ENCODE assay signal across 23 cellular contexts in genomic region chr22:32044913-32045312, GRCh38. TPM values are rescaled to one million over a fixed set of nuclear protein-coding genes. Genes with fewer than 3 reads are reported as not detected.
DNase-seq lines count a peak whose midpoint lies in the region; ATAC-seq, FAIRE-seq and TF ChIP-seq lines count a peak whose summit lies in the region.
"Had no signal": no experiment of that assay in that cellular context is flagged by ENCODE, and none has a peak within 500 bp of the region (broad histone marks: within the 10 kb centered on the region; RNA-seq: fewer than 3 reads in every experiment).

No MANE protein-coding gene starts in this region.

- no peak for FAIRE-seq in small intestine (lab: Jason Lieb, UNC)
- FAIRE-seq: A549, astrocyte, GM12878 had no signal

- intact Hi-C loops in right lobe of liver (cut with DNase I) = no loop called here

- ATAC-seq in HG02970 (IDR thresholded peaks at IDR 0.05; ENCODE audit: low FRiP score, unreplicated experiment) (no peak), right lobe of liver (no peak)
- ATAC-seq: A549, GM12878 had no signal

- H3K36me3 ChIP-seq in small intestine (ENCODE audit: control insufficient read depth in 2 of 2, insufficient read depth in 2 of 2, low read length in 2 of 2) = peaks cover 0 to 10% of the 10 kb centered on the region in 2 donors
- H3K36me3 ChIP-seq in right lobe of liver = no peaks in the 10 kb centered on the region
- H3K36me3 ChIP-seq: HAP-1, spleen had no signal

- H3K4me1 ChIP-seq in small intestine (ENCODE audit: control insufficient read depth in 2 of 2, insufficient read depth in 1 of 2, low read depth in 1 of 2, low read length in 1 of 2) = no peaks in the 10 kb centered on the region
- no peaks in the 10 kb centered on the region for H3K4me1 ChIP-seq in right lobe of liver
- H3K4me1 ChIP-seq: A549, HAP-1, spleen had no signal

- 12 to 30% (median 23%) methylated on average over 3 of the region's 3 CpGs for WGBS in small intestine, 3 donors
- WGBS in right lobe of liver (ENCODE audit: insufficient coverage, low coverage, low lambda C conversion rate, missing lambda C conversion rate) = 45% methylated on average over 3 of the region's 3 CpGs

- no peak overlapping the region for H3K4me3 ChIP-seq in fibroblast of mammary gland (ENCODE audit: control insufficient read depth, low read depth, low read length)
- peak overlapping the region in 1 of 2 donors; percentile 75 for H3K4me3 ChIP-seq in small intestine (ENCODE audit: low read depth in 1 of 2, low read length in 2 of 2)
- H3K4me3 ChIP-seq in right lobe of liver = no peak overlapping the region
- H3K4me3 ChIP-seq: A549, GM12878, HAP-1, spleen had no signal

- H3K27ac ChIP-seq in small intestine (ENCODE audit: low read depth in 1 of 2, low read length in 1 of 2) (peak overlapping the region; percentile 82 to 94), right lobe of liver (no peak overlapping the region)
- H3K27ac ChIP-seq: A549, spleen had no signal

- TF ChIP-seq POLR2A in right lobe of liver (IDR thresholded peaks at IDR 0.05) = no peak

- TF ChIP-seq CTCF in fibroblast of mammary gland (conservative IDR thresholded peaks at IDR 0.05; ENCODE audit: control insufficient read depth, insufficient read depth, low read depth, low read length) (no peak), right lobe of liver (IDR thresholded peaks at IDR 0.05) (no peak)

- H3K27me3 ChIP-seq in small intestine (ENCODE audit: control insufficient read depth in 2 of 2, insufficient read depth in 2 of 2, low read length in 2 of 2) (no peaks in the 10 kb centered on the region), right lobe of liver (no peaks in the 10 kb centered on the region)

- DNase-seq in NCI-H345 (lab: John Stamatoyannopoulos, UW) (peak; percentile 5), NCI-H345 treated with DMSO at 0.1 percent for 48 hours (lab: John Stamatoyannopoulos, UW; ENCODE audit: unreplicated experiment) (no peak), NCI-H2196 treated with DMSO at 0.1 percent for 48 hours (lab: John Stamatoyannopoulos, UW; ENCODE audit: unreplicated experiment) (peak; percentile 70), fibroblast of mammary gland (ENCODE audit: low read depth) (peak; percentile 7), small intestine (peak; percentile 91), amygdala (lab: John Stamatoyannopoulos, UW) (no peak), right lobe of liver (no peak)
- DNase-seq: activated effector memory CD4-positive, alpha-beta T cell treated with Interleukin-2 at 50 U/mL for 16 hours; CD4-positive, alpha-beta T cell; dermis blood vessel endothelial cell; hippocampal formation; kidney glomerular epithelial cell; midbrain; NCI-H526; spleen; stimulated activated naive CD4-positive, alpha-beta T cell treated with Interleukin-2 at 50 U/mL for 16 hours had no signal

- H3K9me3 ChIP-seq in small intestine (ENCODE audit: control insufficient read depth, low read depth) (no peaks in the 10 kb centered on the region), right lobe of liver (no peaks in the 10 kb centered on the region)
- H3K9me3 ChIP-seq: A549, HAP-1, spleen had no signal

RNA-seq across cellular contexts. Expression of gene SLC5A1, which starts 1.9 kb away (rescaled TPM):
- polyA plus RNA-seq in small intestine = 100 to 1,000 TPM; 222 to 364 (median 325) TPM
- total RNA-seq in right lobe of liver = 1 to 10 TPM in 3 of 6 experiments, under 1 TPM in 3; 0.31 to 1.7 (median 0.85) TPM
- total RNA-seq: astrocyte; CD4-positive, alpha-beta T cell; dermis blood vessel endothelial cell; GM12878; omental fat pad; ureter had no signal

Comparison
In these comparisons a context has a peak if more than half of its experiments do, and no peak if none do; other contexts are left out.
1. DNase-seq: peak in NCI-H345 (single experiment), NCI-H2196 treated with DMSO at 0.1 percent for 48 hours (single experiment), fibroblast of mammary gland (single experiment) and small intestine (single experiment); none in NCI-H345 treated with DMSO at 0.1 percent for 48 hours (single experiment), amygdala (0 of 56) and right lobe of liver (0 of 3).
2. H3K27ac ChIP-seq: peak in small intestine (2 of 2); none in right lobe of liver (0 of 3).